Comparison of ENCODE assay signal across 25 cellular contexts in genomic region chr15:41850482-41851166, GRCh38. TPM values are rescaled to one million over a fixed set of nuclear protein-coding genes. Genes with fewer than 3 reads are reported as not detected.
A peak's percentile ranks its signal among the peaks of the same experiment; 100 is the strongest.
DNase-seq lines count a peak whose midpoint lies in the region; ATAC-seq and TF ChIP-seq lines count a peak whose summit lies in the region.
"Had no signal": no experiment of that assay in that cellular context is flagged by ENCODE, and none has a peak within 500 bp of the region (broad histone marks: within the 10 kb centered on the region; RNA-seq: fewer than 3 reads in every experiment).

No MANE protein-coding gene starts in this region.

- H3K27ac ChIP-seq in RWPE1 (peak overlapping the region; percentile 84), esophagus squamous epithelium (peak overlapping the region in 3 of 4 donors; percentile 74 to 88 (median 76)), suprapubic skin (peak overlapping the region; percentile 45)
- H3K27ac ChIP-seq: adrenal gland, gastrocnemius medialis, SJCRH30 had no signal

- no peaks in the 10 kb centered on the region for H3K4me1 Mint-ChIP-seq in activated CD4-positive, alpha-beta T cell treated with anti-CD3 and anti-CD28 coated beads, Interleukin-2, amount 10 ng/mL, durations not matched to agents 7 days and 5 days

- peak overlapping the region; percentile 13 for H3K27ac Mint-ChIP-seq in activated CD4-positive, alpha-beta T cell treated with anti-CD3 and anti-CD28 coated beads, Interleukin-2, amount 10 ng/mL, durations not matched to agents 7 days and 5 days
- H3K27ac Mint-ChIP-seq: activated T-cell treated with anti-CD3 and anti-CD28 coated beads, Interleukin-2, amount 50 U/mL, for 72 hours; mesothelial cell of epicardium; type B pancreatic cell had no signal

- H3K9me3 Mint-ChIP-seq in activated CD4-positive, alpha-beta T cell treated with anti-CD3 and anti-CD28 coated beads, Interleukin-2, amount 10 ng/mL, durations not matched to agents 7 days and 5 days, result no peaks in the 10 kb centered on the region
- H3K9me3 Mint-ChIP-seq: activated T-cell treated with anti-CD3 and anti-CD28 coated beads, Interleukin-2, amount 50 U/mL, for 72 hours; mesothelial cell of epicardium; type B pancreatic cell had no signal

- no peak for DNase-seq in activated CD4-positive, alpha-beta T cell treated with anti-CD3 and anti-CD28 coated beads, Interleukin-2, amount 10 ng/mL, durations not matched to agents 7 days and 5 days
- DNase-seq in activated CD4-positive, alpha-beta T cell treated with anti-CD3 and anti-CD28 coated beads, Interleukin-2, amount 50 U/mL, for 4 hours, result no peak
- DNase-seq in RWPE1 (ENCODE audit: low spot score) (no peak), esophagus squamous epithelium (lab: John Stamatoyannopoulos, UW) (no peak), suprapubic skin (ENCODE audit: low spot score in 2 of 2) (no peak)
- no peak for DNase-seq in stimulated activated CD4-positive, alpha-beta T cell treated with anti-CD3 and anti-CD28 coated beads, Interleukin-4, amount 100 ng/mL, for 1 hour
- DNase-seq: activated CD4-positive, alpha-beta T cell treated with anti-CD3 and anti-CD28 coated beads, Interleukin-2, amount 50 U/mL, for 48 hours; activated T-cell treated with anti-CD3 and anti-CD28 coated beads, Interleukin-2, amount 50 U/mL, for 72 hours; dermis blood vessel endothelial cell; EL; gastrocnemius medialis; NCI-H1105; NCI-H187; NCI-H446 treated with DMSO at 0.1 percent for 48 hours; NCI-H774; occipital lobe; stimulated activated CD4-positive, alpha-beta T cell treated with anti-CD3 and anti-CD28 coated beads, Interleukin-4, amount 100 ng/mL, for 24 hours; T1000 had no signal

- H3K36me3 ChIP-seq in esophagus squamous epithelium (peaks cover 14 to 37% (median 32%) of the 10 kb centered on the region in 3 donors), suprapubic skin (peaks cover 31% of the 10 kb centered on the region)

- H3K27me3 Mint-ChIP-seq in activated CD4-positive, alpha-beta T cell treated with anti-CD3 and anti-CD28 coated beads, Interleukin-2, amount 10 ng/mL, durations not matched to agents 7 days and 5 days, result no peaks in the 10 kb centered on the region
- H3K27me3 Mint-ChIP-seq: type B pancreatic cell had no signal

- CTCF ChIA-PET in activated CD4-positive, alpha-beta T cell treated with anti-CD3 and anti-CD28 coated beads, Interleukin-2, amount 10 ng/mL, durations not matched to agents 7 days and 5 days (lab: Charles Lee), result interaction anchor here (0.5 to 1.7 kb wide), 6 partner anchors 16 to 281 kb away, joined by 3 to 4 read pairs (median 4); no protein-coding TSS in a partner anchor
- CTCF ChIA-PET in RWPE1 (lab: Yijun Ruan, JAX), result interaction anchor here (0.6 to 0.9 kb wide), 3 partner anchors 9 to 771 kb away, joined by 3 to 4 read pairs (median 3); no protein-coding TSS in a partner anchor

- H3K4me3 ChIP-seq in esophagus squamous epithelium, result no peak overlapping the region
- H3K4me3 ChIP-seq in suprapubic skin, result no peak overlapping the region
- H3K4me3 ChIP-seq: adrenal gland, gastrocnemius medialis, prostate gland, SJCRH30 had no signal

- H3K4me1 ChIP-seq in esophagus squamous epithelium (peaks cover 10 to 81% (median 13%) of the 10 kb centered on the region in 3 donors), suprapubic skin (peaks cover 47% of the 10 kb centered on the region)
- H3K4me1 ChIP-seq: adrenal gland, gastrocnemius medialis, prostate gland had no signal

- intact Hi-C loops in esophagus squamous epithelium (cut with DNase I), result no loop called here

- ATAC-seq in HG03565 (IDR thresholded peaks at IDR 0.05; ENCODE audit: unreplicated experiment) (no peak), GM21423 (IDR thresholded peaks at IDR 0.05; ENCODE audit: unreplicated experiment) (no peak)
- ATAC-seq: activated T-cell treated with anti-CD3 and anti-CD28 coated beads, Interleukin-2, amount 50 U/mL, for 72 hours; gastrocnemius medialis had no signal

- peaks cover 9% of the 10 kb centered on the region for H3K36me3 Mint-ChIP-seq in activated CD4-positive, alpha-beta T cell treated with anti-CD3 and anti-CD28 coated beads, Interleukin-2, amount 10 ng/mL, durations not matched to agents 7 days and 5 days (ENCODE audit: low read depth)

- WGBS in esophagus squamous epithelium, 2 donors, result 89 to 100% methylated on average over 4 to 7 of the region's 16 CpGs
- WGBS in suprapubic skin, result 83% methylated on average over 14 of the region's 16 CpGs

- TF ChIP-seq CTCF in RWPE1 (conservative IDR thresholded peaks at IDR 0.05; ENCODE audit: low read depth), result no peak
- no peak for TF ChIP-seq CTCF in esophagus squamous epithelium (IDR thresholded peaks at IDR 0.05)
- TF ChIP-seq CTCF in suprapubic skin (IDR thresholded peaks at IDR 0.05), result no peak

- H3K27me3 ChIP-seq in esophagus squamous epithelium, result peaks cover 0 to 42% (median 0%) of the 10 kb centered on the region in 4 donors
- peaks cover 4% of the 10 kb centered on the region for H3K27me3 ChIP-seq in suprapubic skin
- H3K27me3 ChIP-seq: adrenal gland, SJCRH30 had no signal

- TF ChIP-seq EP300 in suprapubic skin (IDR thresholded peaks at IDR 0.05), result no peak

- H3K4me3 Mint-ChIP-seq in activated CD4-positive, alpha-beta T cell treated with anti-CD3 and anti-CD28 coated beads, Interleukin-2, amount 10 ng/mL, durations not matched to agents 7 days and 5 days, result no peak overlapping the region
- H3K4me3 Mint-ChIP-seq: activated T-cell treated with anti-CD3 and anti-CD28 coated beads, Interleukin-2, amount 50 U/mL, for 72 hours; mesothelial cell of epicardium; type B pancreatic cell had no signal

- H3K9me3 ChIP-seq in esophagus squamous epithelium (no peaks in the 10 kb centered on the region), suprapubic skin (no peaks in the 10 kb centered on the region)
- H3K9me3 ChIP-seq: adrenal gland, gastrocnemius medialis, prostate gland, SJCRH30 had no signal

- POLR2A ChIA-PET in activated CD4-positive, alpha-beta T cell treated with anti-CD3 and anti-CD28 coated beads, Interleukin-2, amount 10 ng/mL, durations not matched to agents 7 days and 5 days (lab: Charles Lee), result no interaction called here
- POLR2A ChIA-PET in RWPE1 (lab: Yijun Ruan, JAX; ENCODE audit: low non-redundant PET), result interaction anchor here (0.6 kb wide), 1 partner anchor 114 kb away, joined by 3 read pairs; no protein-coding TSS in a partner anchor

- TF ChIP-seq POLR2A in esophagus squamous epithelium (IDR thresholded peaks at IDR 0.05) (no peak), suprapubic skin (IDR thresholded peaks at IDR 0.05) (no peak)

RNA-seq across cellular contexts. Expression of gene PLA2G4B, which starts 12.0 kb away (rescaled TPM):
- total RNA-seq in activated CD4-positive, alpha-beta T cell treated with anti-CD3 and anti-CD28 coated beads, Interleukin-2, amount 10 ng/mL, durations not matched to agents 7 days and 5 days, result 10 to 100 TPM; 10.5 to 17.0 TPM
- total RNA-seq in esophagus squamous epithelium (10 to 100 TPM; 26.5 to 58.9 (median 39.7) TPM), suprapubic skin (100 to 1,000 TPM in 1 of 4 donors, 10 to 100 TPM in 3; 59.7 to 195 (median 73.7) TPM)

RNA-seq across cellular contexts. Expression of gene JMJD7, which starts 22.7 kb away (rescaled TPM):
- 10 to 100 TPM; 23.9 to 28.4 TPM for total RNA-seq in activated CD4-positive, alpha-beta T cell treated with anti-CD3 and anti-CD28 coated beads, Interleukin-2, amount 10 ng/mL, durations not matched to agents 7 days and 5 days
- 10 to 100 TPM; 20.4 to 36.9 (median 30.5) TPM for total RNA-seq in esophagus squamous epithelium
- total RNA-seq in suprapubic skin, result 10 to 100 TPM; 45.4 to 88.3 (median 60.9) TPM

RNA-seq across cellular contexts. Expression of gene SPTBN5, which starts 43.2 kb away (rescaled TPM):
- total RNA-seq in activated CD4-positive, alpha-beta T cell treated with anti-CD3 and anti-CD28 coated beads, Interleukin-2, amount 10 ng/mL, durations not matched to agents 7 days and 5 days, result 1 to 10 TPM; 1.2 to 1.5 TPM
- total RNA-seq in esophagus squamous epithelium (1 to 10 TPM; 1.9 to 4.4 (median 3.4) TPM), suprapubic skin (1 to 10 TPM; 1.3 to 3.4 (median 2.8) TPM)
